ENCODE assay signal across 15 cellular contexts in the genomic region with DNA sequence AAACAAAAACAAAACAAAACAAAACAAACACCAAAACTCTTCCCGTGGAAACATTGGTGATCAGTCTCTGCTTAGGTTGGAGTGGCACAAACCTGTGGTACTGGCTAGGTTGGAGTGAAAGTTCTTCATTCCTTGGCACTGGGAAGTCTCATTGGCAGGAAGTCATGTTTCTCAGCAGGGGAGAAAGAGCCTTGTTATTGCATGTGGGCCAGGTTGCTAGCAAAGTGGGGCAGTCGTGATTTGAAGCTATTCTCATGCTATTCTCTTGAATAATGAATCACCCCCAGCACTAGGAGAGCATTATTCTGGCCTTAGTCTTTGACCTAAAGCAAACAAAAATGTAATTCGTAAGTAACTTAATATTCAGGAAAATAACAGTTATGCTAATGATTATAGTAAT. TPM values are rescaled to one million over a fixed set of nuclear protein-coding genes. Genes with fewer than 3 reads are reported as not detected.
A peak's percentile ranks its signal among the peaks of the same experiment; 100 is the strongest.
DNase-seq lines count a peak whose midpoint lies in the region; ATAC-seq, FAIRE-seq and TF ChIP-seq lines count a peak whose summit lies in the region.
"Had no signal": no experiment of that assay in that cellular context is flagged by ENCODE, and none has a peak within 500 bp of the region (broad histone marks: within the 10 kb centered on the region; RNA-seq: fewer than 3 reads in every experiment).

No MANE protein-coding gene starts in this region.

- H3K27ac ChIP-seq in A549 (peak overlapping the region; percentile 81 to 85), HEK293 (ENCODE audit: extremely low read depth, low read depth, low read length) (no peak overlapping the region), body of pancreas (peak overlapping the region in 2 of 4 donors; percentile 52 to 56)
- H3K27ac ChIP-seq: BLaER1 treated with 17β-estradiol and CSF1 and Interleukin-3, amounts not matched to agents 10 nM and 100 nM; cardiac muscle cell had no signal

- H3K4me1 ChIP-seq in A549 (peaks cover 50% of the 10 kb centered on the region), HEK293 (ENCODE audit: control insufficient read depth, insufficient read depth, low read length) (peaks cover 11% of the 10 kb centered on the region), body of pancreas (peaks cover 37% of the 10 kb centered on the region)
- H3K4me1 ChIP-seq: BLaER1 treated with 17β-estradiol and CSF1 and Interleukin-3, amounts not matched to agents 10 nM and 100 nM had no signal

- ATAC-seq in A549 (peak; percentile 36 to 52; a peak in 5 of 6 replicates), body of pancreas (peak; percentile 70), HG03025 (IDR thresholded peaks at IDR 0.05; ENCODE audit: low FRiP score, unreplicated experiment) (no peak)
- no peak for ATAC-seq in activated naive CD4-positive, alpha-beta T cell treated with anti-CD3 and anti-CD28 coated beads, Interleukin-2, amount 50 U/mL, for 72 hours
- ATAC-seq: K562; stimulated activated naive CD8-positive, alpha-beta T cell treated with anti-CD3 and anti-CD28 coated beads, Interleukin-15, Interleukin-2, amounts not matched to agents 100 U/mL and 50 U/mL, for 24 hours; T-cell had no signal

- H3K4me3 ChIP-seq in A549 (no peak overlapping the region), HEK293 (ENCODE audit: low read depth, low read length) (no peak overlapping the region), body of pancreas (no peak overlapping the region)
- H3K4me3 ChIP-seq: BLaER1 treated with 17β-estradiol and CSF1 and Interleukin-3, amounts not matched to agents 10 nM and 100 nM; cardiac muscle cell; K562 had no signal

- H3K9me3 ChIP-seq in A549, result no peaks in the 10 kb centered on the region
- H3K9me3 ChIP-seq in HEK293 (ENCODE audit: control insufficient read depth, insufficient read depth, low read depth, low read length), result no peaks in the 10 kb centered on the region
- no peaks in the 10 kb centered on the region for H3K9me3 ChIP-seq in body of pancreas
- H3K9me3 ChIP-seq: BLaER1 treated with 17β-estradiol and CSF1 and Interleukin-3, amounts not matched to agents 10 nM and 100 nM had no signal

- H3K27ac Mint-ChIP-seq in activated naive CD4-positive, alpha-beta T cell treated with anti-CD3 and anti-CD28 coated beads, Interleukin-2, amount 50 U/mL, for 72 hours, result no peak overlapping the region
- H3K27ac Mint-ChIP-seq: T-cell had no signal

- TF ChIP-seq POLR2A in A549 (IDR thresholded peaks at IDR 0.05; ENCODE audit: low read length) (no peak), body of pancreas (IDR thresholded peaks at IDR 0.05) (no peak)

- WGBS in A549 (ENCODE audit: missing lambda C conversion rate), result 8% methylated on average over 3 of the region's 3 CpGs
- 23 to 48% methylated on average over 3 of the region's 3 CpGs for WGBS in body of pancreas, 2 donors

- intact Hi-C loops in body of pancreas (cut with DNase I), result no loop called here

- H3K27me3 ChIP-seq in body of pancreas, result no peaks in the 10 kb centered on the region
- H3K27me3 ChIP-seq: BLaER1 treated with 17β-estradiol and CSF1 and Interleukin-3, amounts not matched to agents 10 nM and 100 nM; cardiac muscle cell had no signal

- TF ChIP-seq RAD21 in A549 (conservative IDR thresholded peaks at IDR 0.05 in 1 of 2, IDR thresholded peaks at IDR 0.05 in 1 of 2), result no peak; a peak in 1 of 5 replicates

- H3K36me3 ChIP-seq in HEK293 (ENCODE audit: control insufficient read depth in 2 of 2, insufficient read depth in 1 of 2, low read length in 2 of 2) (no peaks in the 10 kb centered on the region), body of pancreas (replicated peaks in 1 of 2; ENCODE audit: insufficient read depth in 1 of 2, low read depth in 2 of 2) (no peaks in the 10 kb centered on the region)
- H3K36me3 ChIP-seq: BLaER1 treated with 17β-estradiol and CSF1 and Interleukin-3, amounts not matched to agents 10 nM and 100 nM; cardiac muscle cell had no signal

- POLR2A ChIA-PET in A549 (lab: Yijun Ruan, JAX) (interaction anchor here (1.1 kb wide), 1 partner anchor 84 kb away, joined by 3 read pairs; no protein-coding TSS in a partner anchor), HEK293 (lab: Yijun Ruan, JAX) (no interaction called here)

- H3K36me3 Mint-ChIP-seq in activated naive CD4-positive, alpha-beta T cell treated with anti-CD3 and anti-CD28 coated beads, Interleukin-2, amount 50 U/mL, for 72 hours, result no peaks in the 10 kb centered on the region
- H3K36me3 Mint-ChIP-seq: T-cell had no signal

- TF ChIP-seq CTCF in A549 (IDR thresholded peaks at IDR 0.05) (no peak), HEK293 (tag by site-specific recombination; IDR thresholded peaks at IDR 0.05) (no peak), body of pancreas (IDR thresholded peaks at IDR 0.05) (no peak)

- DNase-seq in A549 (ENCODE audit: low read depth in 1 of 2, low spot score in 1 of 2) (peak; percentile 62 to 72), body of pancreas (peak; percentile 16 to 51 (median 36)), iPS-NIHi7 (ENCODE audit: extremely low spot score) (peak; percentile 35), Kasumi-1 (lab: John Stamatoyannopoulos, UW) (no peak)
- no peak for DNase-seq in activated naive CD4-positive, alpha-beta T cell treated with anti-CD3 and anti-CD28 coated beads, Interleukin-2, amount 50 U/mL, for 72 hours (ENCODE audit: low spot score in 2 of 2)
- no peak for DNase-seq in activated CD8-positive, alpha-beta memory T cell treated with anti-CD3 and anti-CD28 coated beads, Interleukin-2, amount 50 U/mL, for 48 hours
- DNase-seq: NCI-H510A treated with DMSO at 0.1 percent for 48 hours; stimulated activated CD4-positive, alpha-beta T cell treated with anti-CD3 and anti-CD28 coated beads, Interleukin-1b, Interleukin-23, amount 100 ng/mL, for 48 hours; stimulated activated naive CD8-positive, alpha-beta T cell treated with anti-CD3 and anti-CD28 coated beads, Interleukin-15, Interleukin-2, amounts not matched to agents 100 U/mL and 50 U/mL, for 24 hours; T-cell had no signal

- H3K4me2 ChIP-seq in A549, result peak overlapping the region; percentile 63
- H3K4me2 ChIP-seq: BLaER1 treated with 17β-estradiol and CSF1 and Interleukin-3, amounts not matched to agents 10 nM and 100 nM had no signal

- CTCF ChIA-PET in A549 (lab: Yijun Ruan, JAX) (interaction anchor here (0.6 to 2.5 kb wide), 6 partner anchors 72 to 722 kb away, joined by 3 to 12 read pairs (median 4); no protein-coding TSS in a partner anchor), HEK293 (lab: Yijun Ruan, JAX) (interaction anchor here (0.5 to 1.9 kb wide), 2 partner anchors 15 to 72 kb away, joined by 4 to 7 read pairs; no protein-coding TSS in a partner anchor)

- H3K9me3 Mint-ChIP-seq in activated naive CD4-positive, alpha-beta T cell treated with anti-CD3 and anti-CD28 coated beads, Interleukin-2, amount 50 U/mL, for 72 hours, result no peaks in the 10 kb centered on the region
- H3K9me3 Mint-ChIP-seq: T-cell had no signal

- TF ChIP-seq EP300 in A549 (IDR thresholded peaks at IDR 0.05), result peak; percentile 19 to 59; a peak in 2 of 5 replicates

- FAIRE-seq in A549 (lab: Jason Lieb, UNC), result peak; percentile 77

TF ChIP-seq in A549, 52 proteins besides CTCF, POLR2A, EP300 and RAD21 (continues in another document):
- TF ChIP-seq MAX (IDR thresholded peaks at IDR 0.05), result peak; percentile 79
- TF ChIP-seq JUNB (IDR thresholded peaks at IDR 0.05), result peak; percentile 65
- 0 out of 5 replicates have a peak, but pooled peaks of 1 of the 2 experiments have one; percentile 42 for TF ChIP-seq JUN (IDR thresholded peaks at IDR 0.05)
- TF ChIP-seq, protein P1, sequence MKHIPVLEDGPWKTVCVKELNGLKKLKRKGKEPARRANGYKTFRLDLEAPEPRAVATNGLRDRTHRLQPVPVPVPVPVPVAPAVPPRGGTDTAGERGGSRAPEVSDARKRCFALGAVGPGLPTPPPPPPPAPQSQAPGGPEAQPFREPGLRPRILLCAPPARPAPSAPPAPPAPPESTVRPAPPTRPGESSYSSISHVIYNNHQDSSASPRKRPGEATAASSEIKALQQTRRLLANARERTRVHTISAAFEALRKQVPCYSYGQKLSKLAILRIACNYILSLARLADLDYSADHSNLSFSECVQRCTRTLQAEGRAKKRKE (CRISPR knock-in tag; IDR thresholded peaks at IDR 0.05; ENCODE audit: low read depth), result no peak
- TF ChIP-seq CEBPB (IDR thresholded peaks at IDR 0.05), result peak in 1 of 2 experiments; percentile 64; a peak in 1 of 4 replicates
- peak; percentile 70; the same call in 1 of the 2 replicates for TF ChIP-seq GATA3 (IDR thresholded peaks at IDR 0.05; ENCODE audit: borderline replicate concordance)

TF ChIP-seq in HEK293, 187 proteins besides CTCF, POLR2A, EP300 and RAD21 (continues in another document):
- TF ChIP-seq ZNF433 (tag by site-specific recombination; IDR thresholded peaks at IDR 0.05; ENCODE audit: low read depth) (no peak), ZNF785 (tag by site-specific recombination; IDR thresholded peaks at IDR 0.05) (no peak), ZBTB48 (tag by site-specific recombination; IDR thresholded peaks at IDR 0.05) (no peak), ZNF19 (tag by site-specific recombination; IDR thresholded peaks at IDR 0.05; ENCODE audit: low read depth) (no peak), ZNF624 (tag by site-specific recombination; IDR thresholded peaks at IDR 0.05) (no peak), ZNF747 (tag by site-specific recombination; IDR thresholded peaks at IDR 0.05) (no peak), ZNF138 (tag by site-specific recombination; IDR thresholded peaks at IDR 0.05; ENCODE audit: borderline replicate concordance) (no peak), YY1 (tag by site-specific recombination; IDR thresholded peaks at IDR 0.05) (no peak), ZBTB8A (tag by site-specific recombination; IDR thresholded peaks at IDR 0.05) (no peak)
- TF ChIP-seq, protein P2, sequence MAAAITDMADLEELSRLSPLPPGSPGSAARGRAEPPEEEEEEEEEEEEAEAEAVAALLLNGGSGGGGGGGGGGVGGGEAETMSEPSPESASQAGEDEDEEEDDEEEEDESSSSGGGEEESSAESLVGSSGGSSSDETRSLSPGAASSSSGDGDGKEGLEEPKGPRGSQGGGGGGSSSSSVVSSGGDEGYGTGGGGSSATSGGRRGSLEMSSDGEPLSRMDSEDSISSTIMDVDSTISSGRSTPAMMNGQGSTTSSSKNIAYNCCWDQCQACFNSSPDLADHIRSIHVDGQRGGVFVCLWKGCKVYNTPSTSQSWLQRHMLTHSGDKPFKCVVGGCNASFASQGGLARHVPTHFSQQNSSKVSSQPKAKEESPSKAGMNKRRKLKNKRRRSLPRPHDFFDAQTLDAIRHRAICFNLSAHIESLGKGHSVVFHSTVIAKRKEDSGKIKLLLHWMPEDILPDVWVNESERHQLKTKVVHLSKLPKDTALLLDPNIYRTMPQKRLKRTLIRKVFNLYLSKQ (tag by site-specific recombination; IDR thresholded peaks at IDR 0.05; ENCODE audit: borderline replicate concordance), result no peak

RNA-seq across cellular contexts. Expression of gene B4GALNT2, which starts 24.3 kb away (rescaled TPM):
- polyA plus RNA-seq in A549 (2011; rRNA removed) (0.49 and 0.69 TPM in 2 replicates), A549 (2017; fragmentation: RNase III; extraction: RNeasy Plus Mini Kit Qiagen cat#74134 plus additional on column Dnase treatment) (0.20 to 0.43 TPM (median 0.36 TPM) in 3 replicates)
- 0.38 and 0.40 TPM in 2 replicates for polyA plus RNA-seq in A549 (2012; cell fraction: cytosol; rRNA removed)
- 0.59 and 0.72 TPM in 2 replicates for polyA plus RNA-seq in A549 (2012; cell fraction: nucleus; rRNA removed)
- 0.95 and 1.1 TPM in 2 replicates for polyA minus RNA-seq in A549 (2011; rRNA and poly(A)+ RNA removed)
- not detected for total RNA-seq in body of pancreas
- under 1 TPM in 1 of 2 donors, not detected in 1; 0.02 TPM for total RNA-seq in activated naive CD4-positive, alpha-beta T cell treated with anti-CD3 and anti-CD28 coated beads, Interleukin-2, amount 50 U/mL, for 72 hours
- total RNA-seq: cardiac muscle cell, K562 had no signal
- polyA plus RNA-seq: cardiac muscle cell, K562 had no signal

Comparison
In these comparisons a context has a peak if more than half of its experiments do, and no peak if none do; other contexts are left out.
1. ATAC-seq: peak in A549 (2 of 2) and body of pancreas (single experiment); none in HG03025 (single experiment) and activated naive CD4-positive, alpha-beta T cell treated with anti-CD3 and anti-CD28 coated beads, Interleukin-2, amount 50 U/mL, for 72 hours (0 of 2).
2. DNase-seq: peak in A549 (2 of 2), body of pancreas (4 of 4) and iPS-NIHi7 (single experiment); none in Kasumi-1 (0 of 2), activated naive CD4-positive, alpha-beta T cell treated with anti-CD3 and anti-CD28 coated beads, Interleukin-2, amount 50 U/mL, for 72 hours (0 of 2) and activated CD8-positive, alpha-beta memory T cell treated with anti-CD3 and anti-CD28 coated beads, Interleukin-2, amount 50 U/mL, for 48 hours (single experiment).